Comparison of ENCODE assay signal across 8 cellular contexts in the genomic region with DNA sequence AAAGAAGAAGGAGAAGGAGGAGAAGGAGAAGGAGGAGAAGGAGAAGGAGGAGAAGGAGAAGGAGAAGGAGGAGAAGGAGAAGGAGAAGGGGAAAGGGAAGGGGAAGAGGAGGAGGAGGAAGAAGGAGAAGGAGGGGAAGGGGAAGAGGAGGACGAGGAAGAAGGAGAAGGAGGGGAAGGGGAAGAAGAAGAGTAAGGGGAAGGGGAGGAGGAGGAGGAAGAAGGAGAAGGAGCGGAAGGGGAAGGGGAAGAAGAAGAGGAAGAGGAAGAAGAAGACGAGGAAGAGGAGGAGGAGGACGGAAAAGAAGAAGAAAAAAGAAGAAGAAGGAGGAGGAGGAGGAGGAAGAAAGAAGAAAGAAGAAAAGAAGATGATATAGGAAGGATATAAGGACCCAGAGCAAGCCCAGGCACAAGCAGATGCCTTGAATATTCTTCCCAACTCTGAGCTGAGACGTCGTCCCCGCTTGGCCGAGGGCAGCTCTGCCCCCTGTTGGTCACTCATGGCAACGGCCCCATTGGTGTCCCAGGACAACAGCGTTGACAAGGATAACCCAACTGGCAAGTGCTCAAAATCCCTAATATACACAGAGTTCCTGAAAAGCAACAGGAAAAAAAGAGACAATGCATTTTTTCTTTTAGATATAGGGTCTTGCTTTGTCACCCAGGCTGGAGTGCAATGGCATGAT.
DNase-seq lines count a peak whose midpoint lies in the region; ATAC-seq and TF ChIP-seq lines count a peak whose summit lies in the region.

No MANE protein-coding gene starts in this region.

- POLR2A ChIA-PET in AG04449 (lab: Yijun Ruan, JAX), result no interaction called here

- in situ Hi-C loops in GM13976 (cut with MboI; ENCODE audit: low sequenced_read_pairs, unreplicated experiment), result no loop called here

- peaks cover 0 to 7% of the 10 kb centered on the region in 2 donors for H3K4me1 Mint-ChIP-seq in stimulated activated naive B cell treated with anti-CD40 and anti-IgM and Interleukin-4, amounts not matched to agents 10 μg/mL and 1 μg/mL and 100 μg/mL, for 72 hours

- TF ChIP-seq CTCF in AG04449 (IDR thresholded peaks at IDR 0.05; ENCODE audit: insufficient read depth, low read length, missing control alignments), result peak; percentile 52
- TF ChIP-seq CTCF in GM13976 (IDR thresholded peaks at IDR 0.05; ENCODE audit: borderline replicate concordance, control extremely low read depth, extremely low read depth, insufficient read depth, missing control alignments), result peak; percentile 25

- H3K27me3 Mint-ChIP-seq in stimulated activated naive B cell treated with anti-CD40 and anti-IgM and Interleukin-4, amounts not matched to agents 10 μg/mL and 1 μg/mL and 100 μg/mL, for 72 hours, result peaks cover 21 to 40% of the 10 kb centered on the region in 2 donors

- DNase-seq in AG04449 (ENCODE audit: low read depth, low spot score) (no peak), GM13976 (ENCODE audit: low spot score) (peak; percentile 24), UCSD-AML1 (lab: John Stamatoyannopoulos, UW; ENCODE audit: unreplicated experiment) (peak; percentile 60), iPS-NIHi7 (ENCODE audit: extremely low spot score) (peak; percentile 89), medulla oblongata (ENCODE audit: extremely low spot score) (no peak), epidermal melanocyte (ENCODE audit: insufficient read length, low spot score) (no peak)
- DNase-seq in stimulated activated naive B cell treated with anti-CD40 and anti-IgM and Interleukin-4, amounts not matched to agents 10 μg/mL and 1 μg/mL and 100 μg/mL, for 72 hours, result no peak

- no peak overlapping the region for H3K4me3 Mint-ChIP-seq in stimulated activated naive B cell treated with anti-CD40 and anti-IgM and Interleukin-4, amounts not matched to agents 10 μg/mL and 1 μg/mL and 100 μg/mL, for 72 hours

- peaks cover 0 to 4% of the 10 kb centered on the region in 2 donors for H3K9me3 Mint-ChIP-seq in stimulated activated naive B cell treated with anti-CD40 and anti-IgM and Interleukin-4, amounts not matched to agents 10 μg/mL and 1 μg/mL and 100 μg/mL, for 72 hours

- no peak overlapping the region for H3K27ac Mint-ChIP-seq in stimulated activated naive B cell treated with anti-CD40 and anti-IgM and Interleukin-4, amounts not matched to agents 10 μg/mL and 1 μg/mL and 100 μg/mL, for 72 hours

- H3K4me3 ChIP-seq in AG04449 (ENCODE audit: low read depth, low read length), result no peak overlapping the region

- H3K36me3 Mint-ChIP-seq in stimulated activated naive B cell treated with anti-CD40 and anti-IgM and Interleukin-4, amounts not matched to agents 10 μg/mL and 1 μg/mL and 100 μg/mL, for 72 hours, result no peaks in the 10 kb centered on the region

- ATAC-seq in HG03460 (IDR thresholded peaks at IDR 0.05; ENCODE audit: unreplicated experiment), result no peak
- no peak for ATAC-seq in stimulated activated naive B cell treated with anti-CD40 and anti-IgM and Interleukin-4, amounts not matched to agents 10 μg/mL and 1 μg/mL and 100 μg/mL, for 72 hours (replicated peaks)

- CTCF ChIA-PET in AG04449 (lab: Yijun Ruan, JAX), result interaction anchor here (0.6 to 5.3 kb wide), 17 partner anchors 9 to 343 kb away, joined by 3 to 49 read pairs (median 4); a partner anchor contains a TSS

Comparison
In these comparisons a context has a peak if more than half of its experiments do, and no peak if none do; other contexts are left out.
1. DNase-seq: peak in GM13976 (single experiment), UCSD-AML1 (single experiment) and iPS-NIHi7 (single experiment); none in AG04449 (single experiment), medulla oblongata (single experiment), epidermal melanocyte (single experiment) and stimulated activated naive B cell treated with anti-CD40 and anti-IgM and Interleukin-4, amounts not matched to agents 10 μg/mL and 1 μg/mL and 100 μg/mL, for 72 hours (single experiment).